2 cellular contexts compared by ENCODE assay signal in the genomic region with DNA sequence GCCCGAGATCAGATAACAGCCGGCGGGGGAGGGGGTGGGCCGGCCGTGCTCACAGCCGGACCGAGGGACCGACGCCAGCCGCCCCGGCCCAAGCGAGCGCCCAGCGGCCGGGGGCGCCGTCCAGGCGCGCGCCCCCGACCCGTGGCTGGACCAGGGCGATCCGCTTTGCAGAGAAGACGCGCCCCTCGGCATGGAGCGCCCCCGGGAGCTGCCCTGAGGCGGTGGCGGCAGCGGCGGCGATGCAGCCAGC.
TF ChIP-seq lines count a peak whose summit lies in the region.

No MANE protein-coding gene starts in this region.

TF ChIP-seq in SK-N-SH, 30 proteins besides CTCF, POLR2A, EP300 and RAD21 (continued from another document):
- TF ChIP-seq, protein P1, sequence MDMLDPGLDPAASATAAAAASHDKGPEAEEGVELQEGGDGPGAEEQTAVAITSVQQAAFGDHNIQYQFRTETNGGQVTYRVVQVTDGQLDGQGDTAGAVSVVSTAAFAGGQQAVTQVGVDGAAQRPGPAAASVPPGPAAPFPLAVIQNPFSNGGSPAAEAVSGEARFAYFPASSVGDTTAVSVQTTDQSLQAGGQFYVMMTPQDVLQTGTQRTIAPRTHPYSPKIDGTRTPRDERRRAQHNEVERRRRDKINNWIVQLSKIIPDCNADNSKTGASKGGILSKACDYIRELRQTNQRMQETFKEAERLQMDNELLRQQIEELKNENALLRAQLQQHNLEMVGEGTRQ (IDR thresholded peaks at IDR 0.05; ENCODE audit: borderline replicate concordance, low read depth, low read length): no peak
- TF ChIP-seq MXI1 (IDR thresholded peaks at IDR 0.05; ENCODE audit: low read depth, low read length) (no peak), ZBTB33 (IDR thresholded peaks at IDR 0.05; ENCODE audit: borderline replicate concordance, low read depth) (no peak), TCF12 (IDR thresholded peaks at IDR 0.05) (no peak), SIN3A (IDR thresholded peaks at IDR 0.05; ENCODE audit: borderline replicate concordance, low read depth, low read length) (no peak)

TF ChIP-seq in SK-N-SH treated with all-trans-retinoic acid at 6 μM for 48 hours, 23 proteins besides CTCF, POLR2A, EP300 and RAD21 (continued from another document):
- TF ChIP-seq CSRNP3 (CRISPR knock-in tag; IDR thresholded peaks at IDR 0.05) (no peak), ZFP3 (CRISPR knock-in tag; IDR thresholded peaks at IDR 0.05) (no peak), GLIS3 (CRISPR knock-in tag; IDR thresholded peaks at IDR 0.05) (no peak), TCF4 (CRISPR knock-in tag; IDR thresholded peaks at IDR 0.05; ENCODE audit: borderline replicate concordance) (no peak), ZC3H10 (CRISPR knock-in tag; IDR thresholded peaks at IDR 0.05) (no peak), ZNF70 (CRISPR knock-in tag; IDR thresholded peaks at IDR 0.05) (no peak), ZNF565 (CRISPR knock-in tag; conservative IDR thresholded peaks at IDR 0.05; ENCODE audit: low read depth) (no peak), RARB (CRISPR knock-in tag; IDR thresholded peaks at IDR 0.05) (no peak)
TF ChIP-seq in SK-N-SH treated with all-trans-retinoic acid at 6 μM for 48 hours: peak in this region for 0.
